Comparison of ENCODE assay signal across 23 cellular contexts in genomic region chr10:132155723-132156381, GRCh38. TPM values are rescaled to one million over a fixed set of nuclear protein-coding genes. Genes with fewer than 3 reads are reported as not detected.
"Had no signal": no experiment of that assay in that cellular context is flagged by ENCODE, and none has a peak within 500 bp of the region (broad histone marks: within the 10 kb centered on the region; RNA-seq: fewer than 3 reads in every experiment).

No MANE protein-coding gene starts in this region.

- H3K36me3 ChIP-seq: cardiac muscle cell, colonic mucosa, esophagus squamous epithelium, ovary, prostate gland had no signal

- H3K4me3 ChIP-seq: cardiac muscle cell, colonic mucosa, esophagus squamous epithelium, gastroesophageal sphincter, ovary, prostate gland, sigmoid colon, skin epidermis, tibial nerve had no signal

- H3K4me1 Mint-ChIP-seq: neural crest cell had no signal

- H3K9me3 Mint-ChIP-seq: neural crest cell had no signal

- H3K4me3 Mint-ChIP-seq: immature natural killer cell, natural killer cell, neural crest cell had no signal

- H3K9me3 ChIP-seq: colonic mucosa, esophagus squamous epithelium, gastroesophageal sphincter, ovary, prostate gland, sigmoid colon, tibial nerve had no signal

- H3K27me3 ChIP-seq: cardiac muscle cell, colonic mucosa, esophagus squamous epithelium, gastroesophageal sphincter, ovary, sigmoid colon, tibial nerve had no signal

- H3K36me3 Mint-ChIP-seq: natural killer cell had no signal

- H3K4me1 ChIP-seq: colonic mucosa, esophagus squamous epithelium, gastroesophageal sphincter, prostate gland, sigmoid colon, tibial nerve had no signal

- H3K27ac ChIP-seq: cardiac muscle cell, colonic mucosa, esophagus squamous epithelium, gastroesophageal sphincter, ovary, prostate gland, sigmoid colon, skin epidermis, tibial nerve had no signal

- DNase-seq: cerebellar nuclear complex; colonic mucosa; dermis blood vessel endothelial cell; esophagus squamous epithelium; foreskin fibroblast; glutamatergic neuron; immature natural killer cell; left colon; mammary epithelial cell; natural killer cell; nucleus accumbens; retina; sigmoid colon; stimulated activated CD4-positive, alpha-beta T cell treated with anti-CD3 and anti-CD28 coated beads, Interleukin-12 subunit alpha, Interleukin-12 subunit beta, amount 100 ng/mL, for 4 hours; stimulated activated CD4-positive, alpha-beta T cell treated with anti-CD3 and anti-CD28 coated beads, Interleukin-2, amount 100 ng/mL, for 48 hours; stimulated activated naive CD8-positive, alpha-beta T cell treated with anti-CD3 and anti-CD28 coated beads, Interleukin-15, Interleukin-2, amounts not matched to agents 100 U/mL and 50 U/mL, for 24 hours had no signal

- H3K27ac Mint-ChIP-seq: natural killer cell had no signal

- ATAC-seq: gastroesophageal sphincter; left colon; natural killer cell; stimulated activated naive CD8-positive, alpha-beta T cell treated with anti-CD3 and anti-CD28 coated beads, Interleukin-15, Interleukin-2, amounts not matched to agents 100 U/mL and 50 U/mL, for 24 hours had no signal

RNA-seq across cellular contexts. Expression of gene DPYSL4, which starts 30.9 kb away (rescaled TPM):
- polyA plus RNA-seq: immature natural killer cell had no signal
